21 cellular contexts compared by ENCODE assay signal in the genomic region with DNA sequence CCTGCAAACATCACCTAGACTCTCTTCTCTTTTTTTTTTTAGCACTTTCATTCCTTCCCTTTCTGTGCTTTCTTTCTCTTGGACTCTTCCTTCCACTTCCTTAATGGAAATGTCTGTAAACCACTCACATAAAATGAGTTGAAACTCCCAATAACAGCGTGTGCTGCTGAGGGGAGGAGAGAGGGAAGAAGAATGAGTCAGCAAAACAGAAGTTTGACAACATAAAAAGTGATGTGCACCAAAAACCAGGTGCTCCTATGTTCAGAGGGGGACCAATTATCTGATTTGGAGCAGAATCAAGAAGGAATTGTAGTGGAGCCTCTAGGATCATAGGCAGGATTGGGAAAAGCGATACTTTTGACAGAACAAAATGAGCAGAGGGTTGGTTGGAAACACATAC.
DNase-seq lines count a peak whose midpoint lies in the region; ATAC-seq, FAIRE-seq and TF ChIP-seq lines count a peak whose summit lies in the region.
"Had no signal": no experiment of that assay in that cellular context is flagged by ENCODE, and none has a peak within 500 bp of the region (broad histone marks: within the 10 kb centered on the region; RNA-seq: fewer than 3 reads in every experiment).

No MANE protein-coding gene starts in this region.

- no peak overlapping the region for H3K4me3 ChIP-seq in A549
- H3K4me3 ChIP-seq in esophagus muscularis mucosa: no peak overlapping the region
- no peak overlapping the region for H3K4me3 ChIP-seq in osteoblast (ENCODE audit: insufficient read depth, low read length)

- no peaks in the 10 kb centered on the region for H3K36me3 ChIP-seq in esophagus muscularis mucosa
- H3K36me3 ChIP-seq in osteoblast (ENCODE audit: insufficient read depth, low read length): no peaks in the 10 kb centered on the region

- CTCF ChIA-PET in A549 (lab: Yijun Ruan, JAX): no interaction called here

- 65% methylated on average over 2 of the region's 2 CpGs for WGBS in A549 (ENCODE audit: missing lambda C conversion rate)
- 72% methylated on average over 2 of the region's 2 CpGs for WGBS in esophagus muscularis mucosa

- intact Hi-C loops in esophagus muscularis mucosa (cut with DNase I): no loop called here

- no peak overlapping the region for H3K4me2 ChIP-seq in A549
- H3K4me2 ChIP-seq in osteoblast (ENCODE audit: insufficient read depth, low read length): no peak overlapping the region
- H3K4me2 ChIP-seq: SK-N-SH had no signal

- no peaks in the 10 kb centered on the region for H3K36me3 Mint-ChIP-seq in osteocyte (ENCODE audit: unreplicated experiment)
- H3K36me3 Mint-ChIP-seq: CD14-positive monocyte had no signal

- H4K20me1 ChIP-seq in osteoblast (ENCODE audit: insufficient read depth, low read length): no peaks in the 10 kb centered on the region

- H3K27ac ChIP-seq in A549: peak overlapping the region; percentile 7 to 48; a peak in 4 of 6 replicates
- no peak overlapping the region for H3K27ac ChIP-seq in esophagus muscularis mucosa (replicated peaks in 1 of 4)
- no peak overlapping the region for H3K27ac ChIP-seq in osteoblast (ENCODE audit: low read depth, low read length)

- no peaks in the 10 kb centered on the region for H3K27me3 Mint-ChIP-seq in osteocyte (ENCODE audit: unreplicated experiment)
- H3K27me3 Mint-ChIP-seq: B cell had no signal

- H3K4me1 Mint-ChIP-seq in osteocyte (ENCODE audit: unreplicated experiment): peaks cover 15% of the 10 kb centered on the region
- H3K4me1 Mint-ChIP-seq: B cell, CD14-positive monocyte had no signal

- no peak for DNase-seq in A549 (ENCODE audit: low read depth in 1 of 2, low spot score in 1 of 2)
- peak; percentile 17 for DNase-seq in LHCN-M2 (ENCODE audit: low read depth)
- peak; percentile 45 for DNase-seq in esophagus muscularis mucosa (ENCODE audit: extremely low spot score)
- DNase-seq in osteoblast (ENCODE audit: insufficient read length, low spot score, missing footprints): no peak
- no peak for DNase-seq in Kasumi-1 (lab: John Stamatoyannopoulos, UW)
- DNase-seq in osteocyte (ENCODE audit: extremely low spot score, unreplicated experiment): no peak
- no peak for DNase-seq in LoVo (ENCODE audit: low spot score)
- DNase-seq: EL, GF-D8, MM.1S, NCI-H1048, NCI-H1417 treated with DMSO at 0.1 percent for 48 hours, NCI-H187, NCI-H446, NCI-H526, SIG-M5, SK-N-SH had no signal

- ATAC-seq in A549: no peak

- no peaks in the 10 kb centered on the region for H3K27me3 ChIP-seq in esophagus muscularis mucosa
- H3K27me3 ChIP-seq in osteoblast (ENCODE audit: insufficient read depth, low read length): no peaks in the 10 kb centered on the region

- TF ChIP-seq CTCF in A549 (IDR thresholded peaks at IDR 0.05) (no peak), esophagus muscularis mucosa (IDR thresholded peaks at IDR 0.05) (no peak), osteoblast (IDR thresholded peaks at IDR 0.05; ENCODE audit: extremely low read depth, low read depth, low read length) (no peak), osteocyte (IDR thresholded peaks at IDR 0.05) (no peak)

- FAIRE-seq in A549 (lab: Jason Lieb, UNC): no peak
- FAIRE-seq: A204.1, H54 had no signal

- H3K79me2 ChIP-seq in osteoblast (ENCODE audit: insufficient read depth, low read length): no peaks in the 10 kb centered on the region

- POLR2A ChIA-PET in A549 (lab: Yijun Ruan, JAX): no interaction called here

- no peak overlapping the region for H3K4me3 Mint-ChIP-seq in osteocyte (ENCODE audit: unreplicated experiment)
- H3K4me3 Mint-ChIP-seq: B cell, CD14-positive monocyte had no signal

- H2AFZ ChIP-seq in osteoblast (ENCODE audit: low read length): peak overlapping the region; percentile 64

- TF ChIP-seq POLR2A in A549 (IDR thresholded peaks at IDR 0.05; ENCODE audit: low read length): no peak
- TF ChIP-seq POLR2A in esophagus muscularis mucosa (IDR thresholded peaks at IDR 0.05; ENCODE audit: low read depth): no peak

- no peak overlapping the region for H3K27ac Mint-ChIP-seq in osteocyte (ENCODE audit: unreplicated experiment)
- H3K27ac Mint-ChIP-seq: B cell, CD14-positive monocyte had no signal

- TF ChIP-seq RAD21 in A549 (conservative IDR thresholded peaks at IDR 0.05 in 1 of 2, IDR thresholded peaks at IDR 0.05 in 1 of 2): no peak

- H3K4me1 ChIP-seq in A549: peaks cover 8% of the 10 kb centered on the region; the same call in 1 of the 3 replicates
- no peaks in the 10 kb centered on the region for H3K4me1 ChIP-seq in esophagus muscularis mucosa
- H3K4me1 ChIP-seq in osteoblast (ENCODE audit: insufficient read depth, low read length): peaks cover 6% of the 10 kb centered on the region

- H3K9me3 Mint-ChIP-seq in osteocyte (ENCODE audit: unreplicated experiment): no peaks in the 10 kb centered on the region

- H3K9me3 ChIP-seq in A549 (no peaks in the 10 kb centered on the region), esophagus muscularis mucosa (no peaks in the 10 kb centered on the region), osteoblast (ENCODE audit: low read depth, low read length) (no peaks in the 10 kb centered on the region)
- H3K9me3 ChIP-seq: SK-N-SH had no signal

- no peak for TF ChIP-seq EP300 in A549 (IDR thresholded peaks at IDR 0.05)
- TF ChIP-seq EP300 in esophagus muscularis mucosa (IDR thresholded peaks at IDR 0.05): no peak

TF ChIP-seq in A549, 52 proteins besides CTCF, POLR2A, EP300 and RAD21:
- TF ChIP-seq ZFP36 (IDR thresholded peaks at IDR 0.05; ENCODE audit: borderline replicate concordance, partially characterized antibody) (no peak), NFE2L2 (conservative IDR thresholded peaks at IDR 0.05; ENCODE audit: low read length) (peak; percentile 67), MAFK (IDR thresholded peaks at IDR 0.05; ENCODE audit: partially characterized antibody) (peak; percentile 79)

Comparison
In these comparisons a context has a peak if more than half of its experiments do, and no peak if none do; other contexts are left out.
1. DNase-seq: peak in LHCN-M2 (single experiment) and esophagus muscularis mucosa (single experiment); none in A549 (0 of 2), osteoblast (single experiment), Kasumi-1 (0 of 2), osteocyte (single experiment) and LoVo (single experiment).
2. H3K27ac ChIP-seq: peak in A549 (2 of 2); none in esophagus muscularis mucosa (0 of 4) and osteoblast (single experiment).